Comparison of ENCODE assay signal across 20 cellular contexts in the genomic region with DNA sequence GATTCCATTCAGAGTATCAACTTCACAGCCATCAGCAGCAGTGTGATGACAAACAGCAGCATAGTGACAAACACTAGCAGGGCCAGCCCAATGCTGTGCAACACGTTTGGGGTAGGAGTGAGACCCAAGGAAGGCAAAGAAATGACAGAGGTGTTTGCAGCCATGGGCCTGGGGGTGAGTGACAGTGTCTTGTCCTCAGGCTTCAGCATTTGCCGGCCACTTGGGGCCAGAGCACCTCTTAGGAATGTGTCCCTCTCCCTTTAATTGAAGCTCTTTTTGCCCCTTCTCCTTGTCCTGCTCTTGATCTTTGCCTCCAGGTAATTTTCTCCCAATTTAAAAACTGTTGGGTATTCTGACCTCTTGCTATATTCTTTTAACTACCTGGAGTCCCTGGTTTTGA.
DNase-seq lines count a peak whose midpoint lies in the region; ATAC-seq and TF ChIP-seq lines count a peak whose summit lies in the region.
"Had no signal": no experiment of that assay in that cellular context is flagged by ENCODE, and none has a peak within 500 bp of the region (broad histone marks: within the 10 kb centered on the region; RNA-seq: fewer than 3 reads in every experiment).

No MANE protein-coding gene starts in this region.

- H3K4me3 Mint-ChIP-seq in WTC11 = no peak overlapping the region
- no peak overlapping the region for H3K4me3 Mint-ChIP-seq in stimulated activated effector memory CD8-positive, alpha-beta T cell treated with anti-CD3 and anti-CD28 coated beads, Interleukin-12 subunit alpha, Interleukin-12 subunit beta, amount 100 ng/mL, for 72 hours
- H3K4me3 Mint-ChIP-seq: B cell; CD4-positive, CD25-positive, alpha-beta regulatory T cell; CD8-positive, alpha-beta T cell had no signal

- TF ChIP-seq POLR2A in prostate gland (IDR thresholded peaks at IDR 0.05) = no peak

- H4K5ac ChIP-seq in mesendoderm (ENCODE audit: low read length) = no peak overlapping the region

- no peaks in the 10 kb centered on the region for H3K79me1 ChIP-seq in mesendoderm (ENCODE audit: low read length)

- H4K8ac ChIP-seq in mesendoderm (ENCODE audit: low read depth, low read length) = no peak overlapping the region

- no peak overlapping the region for H3K23ac ChIP-seq in mesendoderm (ENCODE audit: low read length)

- peaks cover 12% of the 10 kb centered on the region for H3K4me1 Mint-ChIP-seq in WTC11
- H3K4me1 Mint-ChIP-seq in stimulated activated effector memory CD8-positive, alpha-beta T cell treated with anti-CD3 and anti-CD28 coated beads, Interleukin-12 subunit alpha, Interleukin-12 subunit beta, amount 100 ng/mL, for 72 hours = no peaks in the 10 kb centered on the region
- H3K4me1 Mint-ChIP-seq: B cell; CD4-positive, CD25-positive, alpha-beta regulatory T cell had no signal

- H3K9me3 Mint-ChIP-seq in WTC11 = peaks cover 43% of the 10 kb centered on the region
- H3K9me3 Mint-ChIP-seq in stimulated activated effector memory CD8-positive, alpha-beta T cell treated with anti-CD3 and anti-CD28 coated beads, Interleukin-12 subunit alpha, Interleukin-12 subunit beta, amount 100 ng/mL, for 72 hours = peaks cover 10% of the 10 kb centered on the region

- WGBS in mesendoderm (ENCODE audit: extremely low coverage, insufficient coverage, low lambda C conversion rate) = no CpG with 5 or more reads among the region's 2 CpGs
- 51% methylated on average over 2 of the region's 2 CpGs for WGBS in prostate gland

- H3K27ac ChIP-seq in mesendoderm (ENCODE audit: low read depth, low read length) (no peak overlapping the region), prostate gland (no peak overlapping the region)
- H3K27ac ChIP-seq: 22Rv1, BLaER1, C4-2B had no signal

- H3K36me3 ChIP-seq in mesendoderm (ENCODE audit: control insufficient read depth, insufficient read depth, low read length) = no peaks in the 10 kb centered on the region
- no peaks in the 10 kb centered on the region for H3K36me3 ChIP-seq in prostate gland
- H3K36me3 ChIP-seq: BLaER1 had no signal

- ATAC-seq in WTC11 (peak; percentile 32; the same call in 1 of the 2 replicates), GM21526 (IDR thresholded peaks at IDR 0.05; ENCODE audit: low FRiP score, unreplicated experiment) (no peak)
- peak; percentile 26 for ATAC-seq in stimulated activated effector memory CD8-positive, alpha-beta T cell treated with anti-CD3 and anti-CD28 coated beads, Interleukin-12 subunit alpha, Interleukin-12 subunit beta, amount 100 ng/mL, for 72 hours
- ATAC-seq: CD8-positive, alpha-beta T cell; HCT116 had no signal

- H3K27me3 ChIP-seq in mesendoderm (ENCODE audit: insufficient read depth, low read length, poor library complexity) (no peaks in the 10 kb centered on the region), prostate gland (replicated peaks; ENCODE audit: insufficient read depth) (no peaks in the 10 kb centered on the region)
- H3K27me3 ChIP-seq: BLaER1 had no signal

- H3K79me2 ChIP-seq in mesendoderm (ENCODE audit: control insufficient read depth, insufficient read depth, low read length) = no peaks in the 10 kb centered on the region

- H3K4me1 ChIP-seq in mesendoderm (ENCODE audit: control insufficient read depth, low read depth, low read length) = no peaks in the 10 kb centered on the region
- H3K4me1 ChIP-seq in prostate gland (replicated peaks) = no peaks in the 10 kb centered on the region
- H3K4me1 ChIP-seq: BLaER1, Caco-2 had no signal

- POLR2A ChIA-PET in WTC11 (lab: Charles Lee) = no interaction called here

- H3K56ac ChIP-seq in mesendoderm (ENCODE audit: low read length) = no peak overlapping the region

- H3K4me2 ChIP-seq in mesendoderm (ENCODE audit: low read length) = no peak overlapping the region
- H3K4me2 ChIP-seq: BLaER1 had no signal

- H3K27me3 Mint-ChIP-seq in WTC11 (ENCODE audit: low read depth) = no peaks in the 10 kb centered on the region
- H3K27me3 Mint-ChIP-seq: B cell; CD4-positive, CD25-positive, alpha-beta regulatory T cell had no signal

- H3K18ac ChIP-seq in mesendoderm (ENCODE audit: low read length) = no peak overlapping the region

- no peak overlapping the region for H2BK5ac ChIP-seq in mesendoderm (ENCODE audit: low read length)

- intact Hi-C loops in prostate gland (cut with DNase I) = no loop called here

- CTCF ChIA-PET in WTC11 (lab: Charles Lee) = interaction anchor here (0.9 kb wide), 1 partner anchor 46 kb away, joined by 3 read pairs; no protein-coding TSS in a partner anchor

- TF ChIP-seq CTCF in WTC11 (IDR thresholded peaks at IDR 0.05) (no peak), prostate gland (IDR thresholded peaks at IDR 0.05) (no peak)

- H3K4me3 ChIP-seq in mesendoderm (ENCODE audit: low read length) (no peak overlapping the region), prostate gland (no peak overlapping the region)
- H3K4me3 ChIP-seq: BLaER1 had no signal

- H2BK15ac ChIP-seq in mesendoderm (replicated peaks; ENCODE audit: low read depth) = no peak overlapping the region

- peak overlapping the region; percentile 18; the same call in 1 of the 2 replicates for H3K27ac Mint-ChIP-seq in WTC11
- no peak overlapping the region for H3K27ac Mint-ChIP-seq in stimulated activated effector memory CD8-positive, alpha-beta T cell treated with anti-CD3 and anti-CD28 coated beads, Interleukin-12 subunit alpha, Interleukin-12 subunit beta, amount 100 ng/mL, for 72 hours
- H3K27ac Mint-ChIP-seq: B cell; CD4-positive, CD25-positive, alpha-beta regulatory T cell; CD8-positive, alpha-beta T cell had no signal

- H3K4ac ChIP-seq in mesendoderm (ENCODE audit: low read depth, low read length) = no peak overlapping the region

- peak; percentile 53 for DNase-seq in ELF-1 (ENCODE audit: low read depth, low spot score)
- DNase-seq in WTC11 (ENCODE audit: low spot score) = no peak
- peak; percentile 27 for DNase-seq in mesendoderm
- no peak for DNase-seq in stimulated activated effector memory CD8-positive, alpha-beta T cell treated with anti-CD3 and anti-CD28 coated beads, Interleukin-12 subunit alpha, Interleukin-12 subunit beta, amount 100 ng/mL, for 72 hours (ENCODE audit: low spot score in 2 of 2)
- DNase-seq in NCI-H748 (lab: John Stamatoyannopoulos, UW; ENCODE audit: unreplicated experiment) = no peak
- no peak for DNase-seq in prostate gland (ENCODE audit: low spot score)
- DNase-seq: Caco-2; CD4-positive, CD25-positive, alpha-beta regulatory T cell; CD8-positive, alpha-beta T cell; DMS 273 treated with DMSO at 0.1 percent for 48 hours; DMS79; EL; GF-D8; H7 had no signal

- no peak overlapping the region for H2AK5ac ChIP-seq in mesendoderm (ENCODE audit: low read length)

- H2BK120ac ChIP-seq in mesendoderm (ENCODE audit: low read depth, low read length) = no peak overlapping the region

- H3K36me3 Mint-ChIP-seq in WTC11 = peaks cover 44% of the 10 kb centered on the region
- H3K36me3 Mint-ChIP-seq in stimulated activated effector memory CD8-positive, alpha-beta T cell treated with anti-CD3 and anti-CD28 coated beads, Interleukin-12 subunit alpha, Interleukin-12 subunit beta, amount 100 ng/mL, for 72 hours = no peaks in the 10 kb centered on the region
- H3K36me3 Mint-ChIP-seq: CD4-positive, CD25-positive, alpha-beta regulatory T cell; CD8-positive, alpha-beta T cell had no signal

- no peak overlapping the region for H3K9ac ChIP-seq in mesendoderm (ENCODE audit: low read length)
- H3K9ac ChIP-seq: BLaER1 had no signal

- H3K9me3 ChIP-seq in prostate gland = no peaks in the 10 kb centered on the region
- H3K9me3 ChIP-seq: Caco-2 had no signal

TF ChIP-seq in WTC11, 78 proteins besides CTCF, POLR2A, EP300 and RAD21 (continues in another document):
- TF ChIP-seq ZNF423 (CRISPR knock-in tag; IDR thresholded peaks at IDR 0.05) (no peak), TEAD1 (CRISPR knock-in tag; IDR thresholded peaks at IDR 0.05) (no peak), ZNF232 (CRISPR knock-in tag; IDR thresholded peaks at IDR 0.05) (no peak)
- TF ChIP-seq, protein P1, sequence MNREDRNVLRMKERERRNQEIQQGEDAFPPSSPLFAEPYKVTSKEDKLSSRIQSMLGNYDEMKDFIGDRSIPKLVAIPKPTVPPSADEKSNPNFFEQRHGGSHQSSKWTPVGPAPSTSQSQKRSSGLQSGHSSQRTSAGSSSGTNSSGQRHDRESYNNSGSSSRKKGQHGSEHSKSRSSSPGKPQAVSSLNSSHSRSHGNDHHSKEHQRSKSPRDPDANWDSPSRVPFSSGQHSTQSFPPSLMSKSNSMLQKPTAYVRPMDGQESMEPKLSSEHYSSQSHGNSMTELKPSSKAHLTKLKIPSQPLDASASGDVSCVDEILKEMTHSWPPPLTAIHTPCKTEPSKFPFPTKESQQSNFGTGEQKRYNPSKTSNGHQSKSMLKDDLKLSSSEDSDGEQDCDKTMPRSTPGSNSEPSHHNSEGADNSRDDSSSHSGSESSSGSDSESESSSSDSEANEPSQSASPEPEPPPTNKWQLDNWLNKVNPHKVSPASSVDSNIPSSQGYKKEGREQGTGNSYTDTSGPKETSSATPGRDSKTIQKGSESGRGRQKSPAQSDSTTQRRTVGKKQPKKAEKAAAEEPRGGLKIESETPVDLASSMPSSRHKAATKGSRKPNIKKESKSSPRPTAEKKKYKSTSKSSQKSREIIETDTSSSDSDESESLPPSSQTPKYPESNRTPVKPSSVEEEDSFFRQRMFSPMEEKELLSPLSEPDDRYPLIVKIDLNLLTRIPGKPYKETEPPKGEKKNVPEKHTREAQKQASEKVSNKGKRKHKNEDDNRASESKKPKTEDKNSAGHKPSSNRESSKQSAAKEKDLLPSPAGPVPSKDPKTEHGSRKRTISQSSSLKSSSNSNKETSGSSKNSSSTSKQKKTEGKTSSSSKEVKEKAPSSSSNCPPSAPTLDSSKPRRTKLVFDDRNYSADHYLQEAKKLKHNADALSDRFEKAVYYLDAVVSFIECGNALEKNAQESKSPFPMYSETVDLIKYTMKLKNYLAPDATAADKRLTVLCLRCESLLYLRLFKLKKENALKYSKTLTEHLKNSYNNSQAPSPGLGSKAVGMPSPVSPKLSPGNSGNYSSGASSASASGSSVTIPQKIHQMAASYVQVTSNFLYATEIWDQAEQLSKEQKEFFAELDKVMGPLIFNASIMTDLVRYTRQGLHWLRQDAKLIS (CRISPR knock-in tag; IDR thresholded peaks at IDR 0.05; ENCODE audit: borderline replicate concordance) = no peak
- TF ChIP-seq, protein P2, sequence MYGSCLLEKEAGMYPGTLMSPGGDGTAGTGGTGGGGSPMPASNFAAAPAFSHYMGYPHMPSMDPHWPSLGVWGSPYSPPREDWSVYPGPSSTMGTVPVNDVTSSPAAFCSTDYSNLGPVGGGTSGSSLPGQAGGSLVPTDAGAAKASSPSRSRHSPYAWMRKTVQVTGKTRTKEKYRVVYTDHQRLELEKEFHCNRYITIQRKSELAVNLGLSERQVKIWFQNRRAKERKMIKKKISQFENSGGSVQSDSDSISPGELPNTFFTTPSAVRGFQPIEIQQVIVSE (CRISPR knock-in tag; IDR thresholded peaks at IDR 0.05; ENCODE audit: borderline replicate concordance) = no peak

Comparison
In these comparisons a context has a peak if more than half of its experiments do, and no peak if none do; other contexts are left out.
1. DNase-seq: peak in ELF-1 (single experiment) and mesendoderm (single experiment); none in WTC11 (single experiment), stimulated activated effector memory CD8-positive, alpha-beta T cell treated with anti-CD3 and anti-CD28 coated beads, Interleukin-12 subunit alpha, Interleukin-12 subunit beta, amount 100 ng/mL, for 72 hours (0 of 2), NCI-H748 (single experiment) and prostate gland (single experiment).